ENCODE assay signal across 10 cellular contexts in genomic region chr11:114287154-114287553, GRCh38. TPM values are rescaled to one million over a fixed set of nuclear protein-coding genes. Genes with fewer than 3 reads are reported as not detected.
"Had no signal": no experiment of that assay in that cellular context is flagged by ENCODE, and none has a peak within 500 bp of the region (broad histone marks: within the 10 kb centered on the region; RNA-seq: fewer than 3 reads in every experiment).

No MANE protein-coding gene starts in this region.

- H3K4me2 ChIP-seq: GM23338 had no signal

- DNase-seq: H9, HCEC 1CT, HFFc6, IMR-90, KG1 had no signal

- H2AFZ ChIP-seq: GM23338 had no signal

- FAIRE-seq: H1, H54, HTR-8/SVneo, K562 had no signal

- ATAC-seq: GM23338, K562 had no signal

- H3K4me3 ChIP-seq: GM23338, K562 had no signal

RNA-seq across cellular contexts. Expression of gene NNMT, which starts 9.0 kb away (rescaled TPM):
- polyA plus RNA-seq: H1 had no signal
